ENCODE assay signal across 8 cellular contexts in genomic region chr16:88811600-88811849, GRCh38. TPM values are rescaled to one million over a fixed set of nuclear protein-coding genes. Genes with fewer than 3 reads are reported as not detected.
DNase-seq lines count a peak whose midpoint lies in the region; TF ChIP-seq lines count a peak whose summit lies in the region.

No MANE protein-coding gene starts in this region.

- H3K27me3 ChIP-seq in KMS-11 (ENCODE audit: insufficient read depth, low read depth) (no peaks in the 10 kb centered on the region), ectodermal cell (ENCODE audit: control insufficient read depth, insufficient read depth, low read length, poor library complexity, severe bottlenecking) (no peaks in the 10 kb centered on the region), osteoblast (ENCODE audit: insufficient read depth, low read length) (no peaks in the 10 kb centered on the region)

- TF ChIP-seq CTCF in KMS-11 (conservative IDR thresholded peaks at IDR 0.05; ENCODE audit: low read depth, low read length) (no peak), osteoblast (IDR thresholded peaks at IDR 0.05; ENCODE audit: extremely low read depth, low read depth, low read length) (no peak), GM10266 (IDR thresholded peaks at IDR 0.05; ENCODE audit: control insufficient read depth, insufficient read depth, low read depth, missing control alignments) (no peak)

- peak overlapping the region; percentile 96 for H3K9ac ChIP-seq in KMS-11

- H3K4me2 ChIP-seq in KMS-11: peak overlapping the region; percentile 94
- peak overlapping the region; percentile 87 for H3K4me2 ChIP-seq in osteoblast (ENCODE audit: insufficient read depth, low read length)

- WGBS in ectodermal cell, 2 experiments: 0% methylated on average over 30 of the region's 30 CpGs

- no peak for DNase-seq in activated CD4-positive, alpha-beta T cell treated with anti-CD3 and anti-CD28 coated beads, Interleukin-2, amount 10 ng/mL, durations not matched to agents 24 days and 14 days
- no peak for DNase-seq in activated CD4-positive, alpha-beta T cell treated with anti-CD3 and anti-CD28 coated beads for 48 hours
- DNase-seq in osteoblast (ENCODE audit: insufficient read length, low spot score, missing footprints): no peak
- DNase-seq in DMS79 treated with DMSO at 0.1 percent for 48 hours (lab: John Stamatoyannopoulos, UW): no peak
- DNase-seq in GM10266 (ENCODE audit: extremely low spot score): no peak
- DNase-seq in medulla oblongata (ENCODE audit: extremely low spot score): no peak

- peaks cover 15% of the 10 kb centered on the region for H3K4me1 Mint-ChIP-seq in activated CD4-positive, alpha-beta T cell treated with anti-CD3 and anti-CD28 coated beads, Interleukin-2, amount 10 ng/mL, durations not matched to agents 24 days and 14 days

- peak overlapping the region; percentile 95 for H3K27ac Mint-ChIP-seq in activated CD4-positive, alpha-beta T cell treated with anti-CD3 and anti-CD28 coated beads, Interleukin-2, amount 10 ng/mL, durations not matched to agents 24 days and 14 days

- no peaks in the 10 kb centered on the region for H3K9me3 Mint-ChIP-seq in activated CD4-positive, alpha-beta T cell treated with anti-CD3 and anti-CD28 coated beads, Interleukin-2, amount 10 ng/mL, durations not matched to agents 24 days and 14 days

- H2AFZ ChIP-seq in KMS-11 (ENCODE audit: low read depth) (no peak overlapping the region), osteoblast (ENCODE audit: low read length) (peak overlapping the region; percentile 23)

- peaks cover 6% of the 10 kb centered on the region; the same call in 1 of the 2 replicates for H3K36me3 ChIP-seq in KMS-11 (ENCODE audit: insufficient read depth)
- peaks cover 18% of the 10 kb centered on the region for H3K36me3 ChIP-seq in ectodermal cell (ENCODE audit: control insufficient read depth, insufficient read depth, low read length)
- peaks cover 22% of the 10 kb centered on the region for H3K36me3 ChIP-seq in osteoblast (ENCODE audit: insufficient read depth, low read length)

- H3K36me3 Mint-ChIP-seq in activated CD4-positive, alpha-beta T cell treated with anti-CD3 and anti-CD28 coated beads, Interleukin-2, amount 10 ng/mL, durations not matched to agents 24 days and 14 days (ENCODE audit: low read depth): peaks cover 35% of the 10 kb centered on the region

- H3K9me3 ChIP-seq in ectodermal cell (ENCODE audit: control insufficient read depth, low read length): no peaks in the 10 kb centered on the region
- no peaks in the 10 kb centered on the region for H3K9me3 ChIP-seq in osteoblast (ENCODE audit: low read depth, low read length)

- intact Hi-C loops in activated CD4-positive, alpha-beta T cell treated with anti-CD3 and anti-CD28 coated beads, Interleukin-2, amount 10 ng/mL, durations not matched to agents 24 days and 14 days (cut with micrococcal nuclease): loop anchor here (5.0 kb wide), 1 partner anchor 406 kb away; the partner anchor contains the start of gene ZNF778

- no peak overlapping the region for H3K4me3 ChIP-seq in KMS-11 (IDR thresholded peaks at IDR 0.05; ENCODE audit: insufficient read depth, low read depth, low read length)
- H3K4me3 ChIP-seq in ectodermal cell (ENCODE audit: insufficient read depth, low read depth, low read length): peak overlapping the region; percentile 69
- H3K4me3 ChIP-seq in osteoblast (ENCODE audit: insufficient read depth, low read length): peak overlapping the region; percentile 77

- peak overlapping the region; percentile 82 for H3K27ac ChIP-seq in KMS-11
- H3K27ac ChIP-seq in ectodermal cell (ENCODE audit: insufficient read depth, low read depth, low read length, poor library complexity, severe bottlenecking): no peak overlapping the region
- peak overlapping the region; percentile 73 for H3K27ac ChIP-seq in osteoblast (ENCODE audit: low read depth, low read length)

- peak overlapping the region; percentile 89 for H3K4me3 Mint-ChIP-seq in activated CD4-positive, alpha-beta T cell treated with anti-CD3 and anti-CD28 coated beads, Interleukin-2, amount 10 ng/mL, durations not matched to agents 24 days and 14 days

- H3K4me1 ChIP-seq in KMS-11 (ENCODE audit: low read depth, poor library complexity, severe bottlenecking) (peaks cover 26% of the 10 kb centered on the region), ectodermal cell (ENCODE audit: control insufficient read depth, insufficient read depth, low read length) (no peaks in the 10 kb centered on the region), osteoblast (ENCODE audit: insufficient read depth, low read length) (peaks cover 25% of the 10 kb centered on the region)

- no peaks in the 10 kb centered on the region for H3K27me3 Mint-ChIP-seq in activated CD4-positive, alpha-beta T cell treated with anti-CD3 and anti-CD28 coated beads, Interleukin-2, amount 10 ng/mL, durations not matched to agents 24 days and 14 days

- peaks cover 30% of the 10 kb centered on the region for H3K79me2 ChIP-seq in KMS-11 (ENCODE audit: insufficient read depth, low read depth)
- H3K79me2 ChIP-seq in osteoblast (ENCODE audit: insufficient read depth, low read length): peaks cover 17% of the 10 kb centered on the region

- H4K20me1 ChIP-seq in KMS-11 (ENCODE audit: insufficient read depth) (no peaks in the 10 kb centered on the region), osteoblast (ENCODE audit: insufficient read depth, low read length) (peaks cover 12% of the 10 kb centered on the region)

RNA-seq across cellular contexts. Expression of gene APRT, which starts 0.2 kb away (rescaled TPM):
- total RNA-seq in activated CD4-positive, alpha-beta T cell treated with anti-CD3 and anti-CD28 coated beads, Interleukin-2, amount 10 ng/mL, durations not matched to agents 24 days and 14 days: 312 and 314 TPM in 2 replicates
- 127 TPM for polyA plus RNA-seq in ectodermal cell (2013, experiment 1 of 4)
- polyA plus RNA-seq in ectodermal cell (2013, experiment 2 of 4): 120 TPM
- 112 TPM for polyA plus RNA-seq in ectodermal cell (2013, experiment 3 of 4)
- 117 TPM for polyA plus RNA-seq in ectodermal cell (2013, experiment 4 of 4)
- 41.8 and 53.6 TPM in 2 replicates for total RNA-seq in osteoblast

RNA-seq across cellular contexts. Expression of gene CDT1, which starts 7.9 kb away (rescaled TPM):
- 93.2 and 98.3 TPM in 2 replicates for total RNA-seq in activated CD4-positive, alpha-beta T cell treated with anti-CD3 and anti-CD28 coated beads, Interleukin-2, amount 10 ng/mL, durations not matched to agents 24 days and 14 days
- 49.5 TPM for polyA plus RNA-seq in ectodermal cell (2013, experiment 1 of 4)
- polyA plus RNA-seq in ectodermal cell (2013, experiment 2 of 4): 50.5 TPM
- polyA plus RNA-seq in ectodermal cell (2013, experiment 3 of 4): 52.1 TPM
- 45.4 TPM for polyA plus RNA-seq in ectodermal cell (2013, experiment 4 of 4)
- 2.9 TPM in 2 replicates for total RNA-seq in osteoblast

RNA-seq across cellular contexts. Expression of gene PIEZO1, which starts 26.5 kb away (rescaled TPM):
- total RNA-seq in activated CD4-positive, alpha-beta T cell treated with anti-CD3 and anti-CD28 coated beads, Interleukin-2, amount 10 ng/mL, durations not matched to agents 24 days and 14 days: 219 and 226 TPM in 2 replicates
- 8.1 TPM for polyA plus RNA-seq in ectodermal cell (2013, experiment 1 of 4)
- 11.9 TPM for polyA plus RNA-seq in ectodermal cell (2013, experiment 2 of 4)
- polyA plus RNA-seq in ectodermal cell (2013, experiment 3 of 4): 12.8 TPM
- polyA plus RNA-seq in ectodermal cell (2013, experiment 4 of 4): 10.1 TPM
- total RNA-seq in osteoblast: 187 and 207 TPM in 2 replicates

RNA-seq across cellular contexts. Expression of gene GALNS, which starts 45.2 kb away (rescaled TPM):
- total RNA-seq in activated CD4-positive, alpha-beta T cell treated with anti-CD3 and anti-CD28 coated beads, Interleukin-2, amount 10 ng/mL, durations not matched to agents 24 days and 14 days: 23.2 and 23.4 TPM in 2 replicates
- polyA plus RNA-seq in ectodermal cell (2013, experiment 1 of 4): 29.1 TPM
- 24.4 TPM for polyA plus RNA-seq in ectodermal cell (2013, experiment 2 of 4)
- polyA plus RNA-seq in ectodermal cell (2013, experiment 3 of 4): 15.9 TPM
- 19.5 TPM for polyA plus RNA-seq in ectodermal cell (2013, experiment 4 of 4)
- total RNA-seq in osteoblast: 43.6 and 48.1 TPM in 2 replicates

RNA-seq across cellular contexts. Expression of gene TRAPPC2L, which starts 45.4 kb away (rescaled TPM):
- 62.1 and 67.1 TPM in 2 replicates for total RNA-seq in activated CD4-positive, alpha-beta T cell treated with anti-CD3 and anti-CD28 coated beads, Interleukin-2, amount 10 ng/mL, durations not matched to agents 24 days and 14 days
- 98.9 TPM for polyA plus RNA-seq in ectodermal cell (2013, experiment 1 of 4)
- 91.2 TPM for polyA plus RNA-seq in ectodermal cell (2013, experiment 2 of 4)
- polyA plus RNA-seq in ectodermal cell (2013, experiment 3 of 4): 65.1 TPM
- 84.7 TPM for polyA plus RNA-seq in ectodermal cell (2013, experiment 4 of 4)
- total RNA-seq in osteoblast: 43.1 and 47.7 TPM in 2 replicates

Comparison
In these comparisons a context has a peak if more than half of its experiments do, and no peak if none do; other contexts are left out.
1. RNA of gene CDT1, which starts 7.9 kb away (total RNA-seq): 93.2 to 98.3 TPM in activated CD4-positive, alpha-beta T cell treated with anti-CD3 and anti-CD28 coated beads, Interleukin-2, amount 10 ng/mL, durations not matched to agents 24 days and 14 days; 2.9 TPM in osteoblast; every median in the first group is over 10 times any median in the second.